Comparison of ENCODE assay signal across 9 cellular contexts in the genomic region with DNA sequence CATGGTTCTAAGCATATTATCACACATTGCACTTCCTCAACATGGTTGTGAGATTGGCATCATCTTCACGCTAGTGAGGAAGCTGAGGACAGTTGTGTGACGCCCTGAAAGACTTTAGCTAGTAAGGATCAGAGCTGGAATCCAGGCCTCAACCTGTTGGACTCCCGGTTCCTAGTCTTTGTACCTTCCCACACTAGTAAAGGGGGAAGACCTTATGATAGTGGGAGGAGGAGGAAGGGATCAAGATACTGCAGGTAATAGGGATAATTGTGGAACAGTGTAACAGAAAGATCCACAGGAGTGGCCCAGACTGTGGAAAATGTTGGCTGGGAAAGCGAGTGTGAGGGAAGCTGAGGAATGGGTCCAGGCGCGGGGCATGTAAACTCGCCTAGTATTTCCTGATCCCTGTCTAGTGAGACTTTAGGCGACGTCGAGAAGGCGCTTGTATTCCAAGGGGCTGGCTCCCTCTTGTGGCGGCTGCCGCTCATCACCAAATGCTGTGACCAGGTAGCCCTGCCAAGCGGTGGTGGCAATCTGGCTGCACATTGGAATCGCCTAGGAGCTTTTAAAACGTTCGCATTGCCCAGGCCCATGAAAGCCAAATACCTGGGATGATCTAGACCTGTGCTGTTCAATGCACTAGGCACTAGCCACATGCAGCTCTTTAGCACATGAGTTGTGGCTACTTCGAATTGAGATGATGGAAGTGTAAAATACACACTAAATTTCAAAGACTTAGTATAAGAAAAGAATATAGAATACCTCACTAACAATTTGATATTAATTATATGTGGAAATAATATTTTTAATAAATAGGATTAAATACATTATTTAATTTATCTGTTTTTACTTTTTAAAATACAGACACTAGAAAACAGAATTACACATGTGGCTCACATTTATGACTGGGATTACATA. TPM values are rescaled to one million over a fixed set of nuclear protein-coding genes. Genes with fewer than 3 reads are reported as not detected.
DNase-seq lines count a peak whose midpoint lies in the region; ATAC-seq and TF ChIP-seq lines count a peak whose summit lies in the region.
"Had no signal": no experiment of that assay in that cellular context is flagged by ENCODE, and none has a peak within 500 bp of the region (broad histone marks: within the 10 kb centered on the region; RNA-seq: fewer than 3 reads in every experiment).

No MANE protein-coding gene starts in this region.

- WGBS in thyroid gland, 2 donors = 19 to 20% methylated on average over 18 of the region's 18 CpGs

- H4K20me1 ChIP-seq in OCI-LY1 (ENCODE audit: insufficient read depth, low read length) (no peaks in the 10 kb centered on the region), neural progenitor cell (ENCODE audit: low read depth) (no peaks in the 10 kb centered on the region)

- H3K27ac ChIP-seq in OCI-LY1 (ENCODE audit: low read depth, low read length, poor library complexity, severe bottlenecking) (no peak overlapping the region), neural progenitor cell (no peak overlapping the region), thyroid gland (no peak overlapping the region)

- H3K4me1 ChIP-seq in OCI-LY1 (ENCODE audit: insufficient read depth, low read length, severe bottlenecking) = no peaks in the 10 kb centered on the region
- no peaks in the 10 kb centered on the region for H3K4me1 ChIP-seq in neural progenitor cell
- no peaks in the 10 kb centered on the region for H3K4me1 ChIP-seq in thyroid gland

- intact Hi-C loops in thyroid gland (cut with DNase I) = no loop called here

- H3K27me3 Mint-ChIP-seq in activated T-cell treated with anti-CD3 and anti-CD28 coated beads, Interleukin-2, amount 50 U/mL, for 24 hours = peaks cover 20% of the 10 kb centered on the region
- peaks cover 3% of the 10 kb centered on the region for H3K27me3 Mint-ChIP-seq in neural progenitor cell (ENCODE audit: insufficient read depth, low read depth)

- H3K79me2 ChIP-seq in OCI-LY1 (ENCODE audit: insufficient read depth, low read length) (no peaks in the 10 kb centered on the region), neural progenitor cell (ENCODE audit: low read depth) (no peaks in the 10 kb centered on the region)

- H3K4me2 ChIP-seq in OCI-LY1 (ENCODE audit: low read length) = no peak overlapping the region
- H3K4me2 ChIP-seq in neural progenitor cell = no peak overlapping the region

- no peak overlapping the region for H3K27ac Mint-ChIP-seq in activated T-cell treated with anti-CD3 and anti-CD28 coated beads, Interleukin-2, amount 50 U/mL, for 24 hours
- no peak overlapping the region for H3K27ac Mint-ChIP-seq in neural progenitor cell
- H3K27ac Mint-ChIP-seq: activated naive CD8-positive, alpha-beta T cell had no signal

- no peak overlapping the region for H2AFZ ChIP-seq in OCI-LY1 (ENCODE audit: low read length)
- peak overlapping the region; percentile 70 for H2AFZ ChIP-seq in neural progenitor cell (replicated peaks)

- TF ChIP-seq CTCF in OCI-LY1 (IDR thresholded peaks at IDR 0.05; ENCODE audit: low read length) = peak; percentile 96
- peak; percentile 94 for TF ChIP-seq CTCF in fibroblast of the aortic adventitia (IDR thresholded peaks at IDR 0.05; ENCODE audit: insufficient read depth, low read length)
- TF ChIP-seq CTCF in neural progenitor cell (IDR thresholded peaks at IDR 0.05) = peak; percentile 90
- TF ChIP-seq CTCF in thyroid gland (IDR thresholded peaks at IDR 0.05) = peak; percentile 51 to 85 (median 64)

- no peaks in the 10 kb centered on the region for H3K9me3 ChIP-seq in OCI-LY1 (ENCODE audit: low read length)
- no peaks in the 10 kb centered on the region for H3K9me3 ChIP-seq in neural progenitor cell (ENCODE audit: low read depth)
- H3K9me3 ChIP-seq in thyroid gland = no peaks in the 10 kb centered on the region

- H3K36me3 Mint-ChIP-seq in activated T-cell treated with anti-CD3 and anti-CD28 coated beads, Interleukin-2, amount 50 U/mL, for 24 hours (ENCODE audit: low read depth) = no peaks in the 10 kb centered on the region
- H3K36me3 Mint-ChIP-seq in neural progenitor cell = no peaks in the 10 kb centered on the region
- H3K36me3 Mint-ChIP-seq: activated naive CD8-positive, alpha-beta T cell had no signal

- H3K4me3 Mint-ChIP-seq in activated T-cell treated with anti-CD3 and anti-CD28 coated beads, Interleukin-2, amount 50 U/mL, for 24 hours = no peak overlapping the region
- no peak overlapping the region for H3K4me3 Mint-ChIP-seq in neural progenitor cell
- H3K4me3 Mint-ChIP-seq: activated naive CD8-positive, alpha-beta T cell had no signal

- no peaks in the 10 kb centered on the region for H3K36me3 ChIP-seq in OCI-LY1 (ENCODE audit: insufficient read depth, low read length)
- H3K36me3 ChIP-seq in neural progenitor cell = no peaks in the 10 kb centered on the region
- no peaks in the 10 kb centered on the region for H3K36me3 ChIP-seq in thyroid gland

- peak; percentile 98 for ATAC-seq in GM21526 (IDR thresholded peaks at IDR 0.05; ENCODE audit: low FRiP score, unreplicated experiment)

- H3K9me3 Mint-ChIP-seq in activated T-cell treated with anti-CD3 and anti-CD28 coated beads, Interleukin-2, amount 50 U/mL, for 24 hours = no peaks in the 10 kb centered on the region
- H3K9me3 Mint-ChIP-seq in neural progenitor cell = no peaks in the 10 kb centered on the region

- H3K4me1 Mint-ChIP-seq in activated T-cell treated with anti-CD3 and anti-CD28 coated beads, Interleukin-2, amount 50 U/mL, for 24 hours (ENCODE audit: low read depth) = no peaks in the 10 kb centered on the region
- H3K4me1 Mint-ChIP-seq in neural progenitor cell = peaks cover 3% of the 10 kb centered on the region

- no peak overlapping the region for H3K4me3 ChIP-seq in OCI-LY1 (ENCODE audit: low read depth, low read length, poor library complexity, severe bottlenecking)
- H3K4me3 ChIP-seq in fibroblast of the aortic adventitia (ENCODE audit: low read depth, low read length) = no peak overlapping the region
- H3K4me3 ChIP-seq in neural progenitor cell = no peak overlapping the region
- H3K4me3 ChIP-seq in thyroid gland (replicated peaks in 1 of 3) = no peak overlapping the region

- TF ChIP-seq POLR2A in thyroid gland (IDR thresholded peaks at IDR 0.05) = no peak

- DNase-seq in DMS153 treated with DMSO at 0.1 percent for 48 hours (lab: John Stamatoyannopoulos, UW; ENCODE audit: unreplicated experiment) (peak; percentile 37), HuH-7 (ENCODE audit: low spot score) (peak; percentile 63), fibroblast of the aortic adventitia (ENCODE audit: low read depth) (peak; percentile 61), neural progenitor cell (ENCODE audit: low spot score) (peak; percentile 88), thyroid gland (peak; percentile 72 to 81)
- peak; percentile 65 for DNase-seq in activated T-cell treated with anti-CD3 and anti-CD28 coated beads, Interleukin-2, amount 50 U/mL, for 24 hours

- no peaks in the 10 kb centered on the region for H3K9me2 ChIP-seq in OCI-LY1 (ENCODE audit: low read depth, low read length)

- H3K9ac ChIP-seq in OCI-LY1 (ENCODE audit: low read length) (no peak overlapping the region), neural progenitor cell (no peak overlapping the region)

- H3F3A ChIP-seq in OCI-LY1 (ENCODE audit: insufficient read depth, low read length) = no peaks in the 10 kb centered on the region
- H3F3A ChIP-seq in neural progenitor cell (ENCODE audit: low read depth) = no peaks in the 10 kb centered on the region

- H3K27me3 ChIP-seq in OCI-LY1 (ENCODE audit: insufficient read depth, low read length) = no peaks in the 10 kb centered on the region
- no peaks in the 10 kb centered on the region for H3K27me3 ChIP-seq in neural progenitor cell
- no peaks in the 10 kb centered on the region for H3K27me3 ChIP-seq in thyroid gland

RNA-seq across cellular contexts. Expression of gene CLDN18, which starts 38.8 kb away (rescaled TPM):
- total RNA-seq in fibroblast of the aortic adventitia (ENCODE audit: low replicate concordance) = not detected in 2 replicates
- not detected in 2 replicates for total RNA-seq in neural progenitor cell (ENCODE audit: low replicate concordance)
- total RNA-seq in thyroid gland = not detected

Comparison
In these comparisons a context has a peak if more than half of its experiments do, and no peak if none do; other contexts are left out.
1. DNase-seq: peak in every context shown above with its lines; median percentile 88 in neural progenitor cell; 76 in thyroid gland; 65 in activated T-cell treated with anti-CD3 and anti-CD28 coated beads, Interleukin-2, amount 50 U/mL, for 24 hours; 63 in HuH-7; 61 in fibroblast of the aortic adventitia; 37 in DMS153 treated with DMSO at 0.1 percent for 48 hours.